1 cellular context compared by ENCODE assay signal in genomic region chr7:44100458-44101303, GRCh38.
TF ChIP-seq lines count a peak whose summit lies in the region.

No MANE protein-coding gene starts in this region.

TF ChIP-seq in HepG2, 621 proteins besides CTCF, POLR2A, EP300 and RAD21 (continued from another document):
- TF ChIP-seq ZNF136 (CRISPR knock-in tag; IDR thresholded peaks at IDR 0.05; ENCODE audit: low read depth) (no peak), KLF11 (CRISPR knock-in tag; IDR thresholded peaks at IDR 0.05) (no peak), RORA (CRISPR knock-in tag; IDR thresholded peaks at IDR 0.05) (no peak), HOXA7 (CRISPR knock-in tag; IDR thresholded peaks at IDR 0.05) (no peak), ZNF33A (CRISPR knock-in tag; IDR thresholded peaks at IDR 0.05; ENCODE audit: borderline replicate concordance) (no peak), ZNF710 (CRISPR knock-in tag; IDR thresholded peaks at IDR 0.05; ENCODE audit: borderline replicate concordance) (0 out of 2 replicates have a peak, but pooled peaks have one; percentile 29), CREB1 (IDR thresholded peaks at IDR 0.05) (no peak), CREB1 (CRISPR knock-in tag; IDR thresholded peaks at IDR 0.05) (no peak), TCF7L2 (IDR thresholded peaks at IDR 0.05; ENCODE audit: low read depth, low read length) (no peak)
- TF ChIP-seq, protein P1, sequence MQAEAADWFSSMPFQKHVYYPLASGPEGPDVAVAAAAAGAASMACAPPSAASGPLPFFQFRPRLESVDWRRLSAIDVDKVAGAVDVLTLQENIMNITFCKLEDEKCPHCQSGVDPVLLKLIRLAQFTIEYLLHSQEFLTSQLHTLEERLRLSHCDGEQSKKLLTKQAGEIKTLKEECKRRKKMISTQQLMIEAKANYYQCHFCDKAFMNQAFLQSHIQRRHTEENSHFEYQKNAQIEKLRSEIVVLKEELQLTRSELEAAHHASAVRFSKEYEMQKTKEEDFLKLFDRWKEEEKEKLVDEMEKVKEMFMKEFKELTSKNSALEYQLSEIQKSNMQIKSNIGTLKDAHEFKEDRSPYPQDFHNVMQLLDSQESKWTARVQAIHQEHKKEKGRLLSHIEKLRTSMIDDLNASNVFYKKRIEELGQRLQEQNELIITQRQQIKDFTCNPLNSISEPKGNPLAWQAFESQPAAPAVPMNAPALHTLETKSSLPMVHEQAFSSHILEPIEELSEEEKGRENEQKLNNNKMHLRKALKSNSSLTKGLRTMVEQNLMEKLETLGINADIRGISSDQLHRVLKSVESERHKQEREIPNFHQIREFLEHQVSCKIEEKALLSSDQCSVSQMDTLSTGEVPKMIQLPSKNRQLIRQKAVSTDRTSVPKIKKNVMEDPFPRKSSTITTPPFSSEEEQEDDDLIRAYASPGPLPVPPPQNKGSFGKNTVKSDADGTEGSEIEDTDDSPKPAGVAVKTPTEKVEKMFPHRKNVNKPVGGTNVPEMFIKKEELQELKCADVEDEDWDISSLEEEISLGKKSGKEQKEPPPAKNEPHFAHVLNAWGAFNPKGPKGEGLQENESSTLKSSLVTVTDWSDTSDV (CRISPR knock-in tag; IDR thresholded peaks at IDR 0.05): no peak
